In genomic region chr20:43583982-43584432, GRCh38 we compare ENCODE assay signal across 1 cellular context.
TF ChIP-seq lines count a peak whose summit lies in the region.

No MANE protein-coding gene starts in this region.

TF ChIP-seq in K562, 482 proteins besides CTCF, POLR2A, EP300 and RAD21 (continued from another document and continues in another):
- 0 out of 4 replicates have a peak, but pooled peaks of 1 of the 2 experiments have one; percentile 37 for TF ChIP-seq ZMIZ1 (IDR thresholded peaks at IDR 0.05; ENCODE audit: low read depth in 2 of 2, low read length in 2 of 2)
- TF ChIP-seq ZNF584 (CRISPR knock-in tag; IDR thresholded peaks at IDR 0.05; ENCODE audit: low read depth), result peak; percentile 37; the same call in 1 of the 2 replicates
- peak; percentile 7 for TF ChIP-seq MEIS2 (IDR thresholded peaks at IDR 0.05; ENCODE audit: partially characterized antibody)
- no peak for TF ChIP-seq ZC3H11A (IDR thresholded peaks at IDR 0.05; ENCODE audit: low read depth, low read length)
- no peak for TF ChIP-seq NR1H2 (CRISPR knock-in tag; IDR thresholded peaks at IDR 0.05)
- no peak for TF ChIP-seq DNMT1 (IDR thresholded peaks at IDR 0.05)
- 0 out of 2 replicates have a peak, but pooled peaks have one; percentile 36 for TF ChIP-seq MBD2 (IDR thresholded peaks at IDR 0.05; ENCODE audit: borderline replicate concordance, low read depth)
- TF ChIP-seq CHD4 (IDR thresholded peaks at IDR 0.05; ENCODE audit: insufficient read depth, insufficient replicate concordance, low read depth, low read length, poor library complexity, severe bottlenecking), result no peak
- TF ChIP-seq MYNN (IDR thresholded peaks at IDR 0.05), result peak; percentile 69; the same call in 1 of the 2 replicates
- no peak for TF ChIP-seq MYNN (CRISPR knock-in tag; IDR thresholded peaks at IDR 0.05)
- TF ChIP-seq ZNF318 (IDR thresholded peaks at IDR 0.05; ENCODE audit: borderline replicate concordance in 1 of 2, low read depth in 1 of 2), result peak in 1 of 2 experiments; percentile 83; a peak in 2 of 4 replicates
- TF ChIP-seq SLC30A9 (CRISPR knock-in tag; IDR thresholded peaks at IDR 0.05), result no peak
- TF ChIP-seq TRIM24 (IDR thresholded peaks at IDR 0.05), result peak; percentile 74 to 82
- peak; percentile 35; the same call in 1 of the 2 replicates for TF ChIP-seq LEF1 (IDR thresholded peaks at IDR 0.05)
- TF ChIP-seq ZBTB11 (CRISPR knock-in tag; IDR thresholded peaks at IDR 0.05), result peak in 1 of 3 experiments; percentile 44; a peak in 1 of 6 replicates
- no peak for TF ChIP-seq ZNF174 (CRISPR knock-in tag; IDR thresholded peaks at IDR 0.05)
- TF ChIP-seq DMBX1 (CRISPR knock-in tag; IDR thresholded peaks at IDR 0.05; ENCODE audit: borderline replicate concordance), result peak; percentile 66; the same call in 1 of the 2 replicates
- TF ChIP-seq FIP1L1 (IDR thresholded peaks at IDR 0.05; ENCODE audit: low read depth, low read length, poor library complexity, severe bottlenecking), result no peak
- TF ChIP-seq CXXC5 (CRISPR knock-in tag; IDR thresholded peaks at IDR 0.05), result peak; percentile 21; the same call in 1 of the 2 replicates
- TF ChIP-seq ZBTB49 (CRISPR knock-in tag; IDR thresholded peaks at IDR 0.05; ENCODE audit: borderline replicate concordance), result no peak
- no peak for TF ChIP-seq ELF2 (CRISPR knock-in tag; IDR thresholded peaks at IDR 0.05)
- TF ChIP-seq ILF3 (IDR thresholded peaks at IDR 0.05; ENCODE audit: borderline replicate concordance), result no peak
- no peak for TF ChIP-seq FOS (IDR thresholded peaks at IDR 0.05; ENCODE audit: extremely low read depth, insufficient read length)
- TF ChIP-seq NCOR1 (IDR thresholded peaks at IDR 0.05), result peak; percentile 69
- TF ChIP-seq SMARCB1 (IDR thresholded peaks at IDR 0.05; ENCODE audit: insufficient read length, low read depth), result no peak
- no peak for TF ChIP-seq HLTF (IDR thresholded peaks at IDR 0.05)
- TF ChIP-seq SMAD1 (IDR thresholded peaks at IDR 0.05; ENCODE audit: low read depth, low read length, partially characterized antibody), result peak; percentile 91
- no peak for TF ChIP-seq NR3C1 (CRISPR knock-in tag; IDR thresholded peaks at IDR 0.05)
- TF ChIP-seq CHAMP1 (IDR thresholded peaks at IDR 0.05), result no peak
- TF ChIP-seq EWSR1 (IDR thresholded peaks at IDR 0.05; ENCODE audit: borderline replicate concordance, low read depth, partially characterized antibody), result no peak
- TF ChIP-seq RNF219 (CRISPR knock-in tag; IDR thresholded peaks at IDR 0.05), result no peak
- TF ChIP-seq FOSL1 (tag; conservative IDR thresholded peaks at IDR 0.05), result peak; percentile 76
- TF ChIP-seq SMARCC2 (IDR thresholded peaks at IDR 0.05; ENCODE audit: low read depth), result no peak
- TF ChIP-seq TEAD4 (IDR thresholded peaks at IDR 0.05; ENCODE audit: low read length), result peak; percentile 78
- no peak for TF ChIP-seq TEAD4 (CRISPR knock-in tag; IDR thresholded peaks at IDR 0.05; ENCODE audit: borderline replicate concordance)
- TF ChIP-seq PTTG1 (tag; IDR thresholded peaks at IDR 0.05; ENCODE audit: low read depth), result 0 out of 2 replicates have a peak, but pooled peaks have one; percentile 9
- peak; percentile 64; the same call in 1 of the 2 replicates for TF ChIP-seq MTA3 (IDR thresholded peaks at IDR 0.05; ENCODE audit: borderline replicate concordance)
- no peak for TF ChIP-seq TEAD2 (tag; IDR thresholded peaks at IDR 0.05)
- TF ChIP-seq EP400 (IDR thresholded peaks at IDR 0.05), result peak; percentile 76
- peak; percentile 59 for TF ChIP-seq HDAC3 (IDR thresholded peaks at IDR 0.05; ENCODE audit: borderline replicate concordance, partially characterized antibody)
- TF ChIP-seq ATF7 (IDR thresholded peaks at IDR 0.05), result peak; percentile 62; the same call in 1 of the 2 replicates
